Comparison of ENCODE assay signal across 8 cellular contexts in the genomic region with DNA sequence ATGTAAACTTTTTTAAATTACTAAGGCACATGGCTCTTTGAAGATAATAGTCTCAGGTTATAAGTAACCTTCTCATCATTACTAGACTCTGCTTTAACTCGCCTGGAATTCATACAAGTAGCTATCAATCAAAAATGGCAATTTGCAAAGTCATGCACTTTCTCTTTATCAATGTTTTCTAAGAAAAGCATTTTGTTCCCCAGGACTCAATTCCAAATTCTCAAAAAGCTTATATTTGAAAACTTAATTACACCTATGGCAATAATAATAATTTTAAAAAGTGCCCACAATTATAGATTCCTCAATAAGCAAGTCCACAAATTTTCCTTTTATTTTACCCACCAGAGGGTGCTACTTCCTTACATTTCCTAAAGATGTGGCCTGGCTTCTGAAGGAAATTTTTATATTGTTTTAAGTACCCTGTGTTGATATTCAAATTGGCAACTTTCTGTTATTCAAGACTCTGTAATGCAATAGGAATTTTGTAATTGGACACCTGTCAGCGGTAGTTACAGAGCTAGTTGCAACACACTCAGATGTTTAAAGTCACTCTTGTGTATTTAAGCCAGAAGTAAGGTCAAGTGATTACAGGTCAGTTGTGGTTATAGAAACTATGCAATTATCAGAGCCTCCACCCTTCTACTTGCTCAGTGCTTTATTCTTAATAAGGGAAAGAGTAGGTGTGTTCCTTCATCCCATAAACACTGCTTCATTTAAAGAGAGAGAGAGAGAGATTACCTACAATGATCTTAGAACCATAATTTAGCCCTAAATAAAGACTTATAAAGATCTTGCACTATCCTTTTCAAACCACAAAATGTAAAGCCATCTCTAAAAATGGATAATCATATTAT. TPM values are rescaled to one million over a fixed set of nuclear protein-coding genes. Genes with fewer than 3 reads are reported as not detected.
A peak's percentile ranks its signal among the peaks of the same experiment; 100 is the strongest.
DNase-seq lines count a peak whose midpoint lies in the region; ATAC-seq, FAIRE-seq and TF ChIP-seq lines count a peak whose summit lies in the region.

No MANE protein-coding gene starts in this region.

- H3K27ac Mint-ChIP-seq in neural crest cell (ENCODE audit: unreplicated experiment), result no peak overlapping the region

- no peaks in the 10 kb centered on the region for H3K79me2 ChIP-seq in Karpas-422 (ENCODE audit: low read length)

- intact Hi-C loops in esophagus muscularis mucosa (cut with DNase I), result loop anchor here (2.0 kb wide), 1 partner anchor 67 kb away; no protein-coding TSS in a partner anchor

- no peak overlapping the region for H3K4me3 ChIP-seq in GM12864 (ENCODE audit: low read depth, low read length)
- H3K4me3 ChIP-seq in Karpas-422 (ENCODE audit: low read length), result no peak overlapping the region
- no peak overlapping the region for H3K4me3 ChIP-seq in esophagus muscularis mucosa

- WGBS in esophagus muscularis mucosa, result 47% methylated on average over 2 of the region's 2 CpGs

- TF ChIP-seq EP300 in esophagus muscularis mucosa (IDR thresholded peaks at IDR 0.05), result no peak

- H3K27me3 Mint-ChIP-seq in neural crest cell (ENCODE audit: low read depth), result no peaks in the 10 kb centered on the region

- H3K9me3 Mint-ChIP-seq in neural crest cell, result no peaks in the 10 kb centered on the region

- peak; percentile 18 for TF ChIP-seq CTCF in GM12864 (IDR thresholded peaks at IDR 0.05; ENCODE audit: low read depth, low read length, missing control alignments)
- peak; percentile 43 to 60 (median 55) for TF ChIP-seq CTCF in esophagus muscularis mucosa (IDR thresholded peaks at IDR 0.05)
- peak; percentile 77 for TF ChIP-seq CTCF in neural crest cell (conservative IDR thresholded peaks at IDR 0.05)

- H3K4me2 ChIP-seq in Karpas-422 (ENCODE audit: low read depth, low read length, poor library complexity, severe bottlenecking), result no peak overlapping the region

- H3K4me3 Mint-ChIP-seq in neural crest cell, result no peak overlapping the region

- no peak overlapping the region for H3K9ac ChIP-seq in Karpas-422 (ENCODE audit: low read length)

- no peaks in the 10 kb centered on the region for H3K9me3 ChIP-seq in Karpas-422 (ENCODE audit: low read length)
- H3K9me3 ChIP-seq in esophagus muscularis mucosa, result no peaks in the 10 kb centered on the region

- no peak overlapping the region for H3K27ac ChIP-seq in Karpas-422 (ENCODE audit: low read length)
- no peak overlapping the region for H3K27ac ChIP-seq in esophagus muscularis mucosa (replicated peaks in 1 of 4)

- no peaks in the 10 kb centered on the region for H3K36me3 Mint-ChIP-seq in neural crest cell (ENCODE audit: low read depth)

- H4K20me1 ChIP-seq in Karpas-422 (ENCODE audit: insufficient read depth, low read depth, low read length), result no peaks in the 10 kb centered on the region

- no peaks in the 10 kb centered on the region for H3K4me1 ChIP-seq in Karpas-422 (ENCODE audit: low read length)
- H3K4me1 ChIP-seq in esophagus muscularis mucosa, result peaks cover 0 to 7% (median 5%) of the 10 kb centered on the region in 4 donors

- no peak for ATAC-seq in HG03039 (IDR thresholded peaks at IDR 0.05; ENCODE audit: unreplicated experiment)
- ATAC-seq in HG03439 (IDR thresholded peaks at IDR 0.05; ENCODE audit: unreplicated experiment), result no peak

- no peaks in the 10 kb centered on the region for H3K4me1 Mint-ChIP-seq in neural crest cell

- H3K36me3 ChIP-seq in Karpas-422 (ENCODE audit: insufficient read depth, low read length) (no peaks in the 10 kb centered on the region), esophagus muscularis mucosa (no peaks in the 10 kb centered on the region)

- no peak for TF ChIP-seq POLR2A in esophagus muscularis mucosa (IDR thresholded peaks at IDR 0.05; ENCODE audit: low read depth)

- no peaks in the 10 kb centered on the region for H3K9me2 ChIP-seq in Karpas-422 (replicated peaks; ENCODE audit: insufficient read depth, low read length)

- no peaks in the 10 kb centered on the region for H3K27me3 ChIP-seq in Karpas-422 (ENCODE audit: low read length)
- H3K27me3 ChIP-seq in esophagus muscularis mucosa, result no peaks in the 10 kb centered on the region

- peak; percentile 87 for FAIRE-seq in RCC 7860 (lab: Jason Lieb, UNC)

- no peak overlapping the region for H2AFZ ChIP-seq in Karpas-422 (ENCODE audit: low read length)

- DNase-seq in GM12864 (ENCODE audit: low read depth) (no peak), Karpas-422 (peak; percentile 63), RCC 7860 (ENCODE audit: low spot score) (peak; percentile 45), esophagus muscularis mucosa (ENCODE audit: extremely low spot score) (no peak), neural crest cell (ENCODE audit: low read depth, low spot score) (no peak), GDM1 (lab: John Stamatoyannopoulos, UW) (no peak)

RNA-seq across cellular contexts. Expression of a gene that starts 47.1 kb away (rescaled TPM):
- not detected in 2 replicates for total RNA-seq in Karpas-422 (2014; rRNA removed; shearing (Covaris generic); ENCODE audit: low replicate concordance)
- total RNA-seq in esophagus muscularis mucosa (not detected), neural crest cell (not detected in 2 replicates)

RNA-seq across cellular contexts. Expression of a gene that starts 49.1 kb away (rescaled TPM):
- total RNA-seq in Karpas-422 (2014; rRNA removed; shearing (Covaris generic); ENCODE audit: low replicate concordance), result 7.1 and 12.1 TPM in 2 replicates
- total RNA-seq in esophagus muscularis mucosa (10 to 100 TPM; 36.0 to 51.5 (median 38.5) TPM), neural crest cell (30.4 and 32.5 TPM in 2 replicates)

Comparison
In these comparisons a context has a peak if more than half of its experiments do, and no peak if none do; other contexts are left out.
1. DNase-seq: peak in Karpas-422 (single experiment) and RCC 7860 (single experiment); none in GM12864 (single experiment), esophagus muscularis mucosa (single experiment), neural crest cell (single experiment) and GDM1 (single experiment).
2. CTCF ChIP-seq: peak in every context shown above with its lines; median percentile 77 in neural crest cell; 55 in esophagus muscularis mucosa; 18 in GM12864.